In the genomic region with DNA sequence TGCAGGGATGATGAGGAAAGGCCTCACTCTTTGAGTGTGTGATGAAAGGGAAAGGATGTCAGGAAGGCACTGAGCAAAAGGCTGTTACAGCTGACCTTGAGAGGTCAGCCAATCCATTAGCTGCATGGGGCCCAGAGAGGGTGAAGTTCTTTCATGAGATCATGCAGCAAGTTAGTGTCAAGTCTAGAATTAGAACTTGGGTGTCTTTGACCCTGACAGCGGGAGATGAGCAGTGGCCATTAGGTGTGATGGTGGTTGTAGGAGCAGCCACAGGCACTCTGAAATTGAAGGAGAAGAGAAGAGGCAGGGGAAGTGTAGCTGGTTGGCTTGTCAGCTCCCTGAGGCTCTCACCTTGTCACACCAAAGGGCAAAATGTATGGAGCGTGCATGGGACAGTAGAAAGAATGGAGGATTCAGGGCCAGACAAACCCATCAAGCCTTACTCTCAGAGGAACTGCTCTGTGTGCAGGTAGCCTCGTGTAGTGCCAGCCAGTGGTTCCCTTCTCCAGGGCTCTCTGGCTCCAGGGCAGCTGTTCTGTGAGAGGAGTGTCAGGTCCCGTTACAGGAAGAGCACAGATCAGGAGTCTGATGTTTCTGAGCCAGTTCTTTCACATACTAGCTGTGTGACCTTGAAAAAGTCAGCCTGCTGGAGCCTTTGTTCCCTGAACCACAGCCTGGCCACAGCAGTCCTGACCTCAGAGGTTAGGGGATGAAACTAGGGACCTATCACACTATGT, we compare ENCODE assay signal across 12 cellular contexts. TPM values are rescaled to one million over a fixed set of nuclear protein-coding genes. Genes with fewer than 3 reads are reported as not detected.
DNase-seq lines count a peak whose midpoint lies in the region; ATAC-seq and TF ChIP-seq lines count a peak whose summit lies in the region.
"Had no signal": no experiment of that assay in that cellular context is flagged by ENCODE, and none has a peak within 500 bp of the region (broad histone marks: within the 10 kb centered on the region; RNA-seq: fewer than 3 reads in every experiment).

No MANE protein-coding gene starts in this region.

- no peaks in the 10 kb centered on the region for H3K27me3 Mint-ChIP-seq in stimulated activated naive CD8-positive, alpha-beta T cell treated with anti-CD3 and anti-CD28 coated beads, Interleukin-15, Interleukin-2, amounts not matched to agents 100 ng/mL and 50 ng/mL, for 24 hours
- no peaks in the 10 kb centered on the region for H3K27me3 Mint-ChIP-seq in brain

- H3K4me1 Mint-ChIP-seq in stimulated activated naive CD8-positive, alpha-beta T cell treated with anti-CD3 and anti-CD28 coated beads, Interleukin-15, Interleukin-2, amounts not matched to agents 100 ng/mL and 50 ng/mL, for 24 hours (ENCODE audit: low read depth): peaks cover 97% of the 10 kb centered on the region
- peaks cover 95% of the 10 kb centered on the region for H3K4me1 Mint-ChIP-seq in brain

- CTCF ChIA-PET in HEK293T (lab: Yijun Ruan, JAX): no interaction called here

- peaks cover 9% of the 10 kb centered on the region for H3K36me3 Mint-ChIP-seq in stimulated activated naive CD8-positive, alpha-beta T cell treated with anti-CD3 and anti-CD28 coated beads, Interleukin-15, Interleukin-2, amounts not matched to agents 100 ng/mL and 50 ng/mL, for 24 hours (ENCODE audit: low read depth)
- peaks cover 18% of the 10 kb centered on the region for H3K36me3 Mint-ChIP-seq in brain

- no peaks in the 10 kb centered on the region for H3K9me3 ChIP-seq in muscle layer of duodenum (ENCODE audit: control insufficient read depth in 1 of 2, low read length in 2 of 2)
- H3K9me3 ChIP-seq: breast epithelium had no signal

- no peak for DNase-seq in stimulated activated naive CD8-positive, alpha-beta T cell treated with anti-CD3 and anti-CD28 coated beads, Interleukin-15, Interleukin-2, amounts not matched to agents 100 U/mL and 50 U/mL, for 24 hours
- DNase-seq in G401 (ENCODE audit: low spot score): no peak
- DNase-seq in left colon: no peak
- DNase-seq in HEK293T (ENCODE audit: extremely low spot score): no peak
- DNase-seq: NCI-H524 treated with DMSO at 0.1 percent for 48 hours had no signal

- no peak for TF ChIP-seq CTCF in brain (conservative IDR thresholded peaks at IDR 0.05)

- no peaks in the 10 kb centered on the region for H3K36me3 ChIP-seq in muscle layer of duodenum (ENCODE audit: control insufficient read depth in 1 of 2, insufficient read depth in 2 of 2, low read length in 2 of 2)
- H3K36me3 ChIP-seq: breast epithelium had no signal

- intact Hi-C loops in left colon (cut with DNase I, micrococcal nuclease): no loop called here

- H3K4me1 ChIP-seq in muscle layer of duodenum (ENCODE audit: control insufficient read depth in 1 of 2, insufficient read depth in 2 of 2, low read length in 2 of 2): peaks cover 32 to 44% of the 10 kb centered on the region in 2 donors

- H3K27me3 ChIP-seq in muscle layer of duodenum (ENCODE audit: low read depth, low read length): no peaks in the 10 kb centered on the region
- H3K27me3 ChIP-seq: breast epithelium had no signal

- H3K27ac Mint-ChIP-seq in stimulated activated naive CD8-positive, alpha-beta T cell treated with anti-CD3 and anti-CD28 coated beads, Interleukin-15, Interleukin-2, amounts not matched to agents 100 ng/mL and 50 ng/mL, for 24 hours: peak overlapping the region; percentile 71
- H3K27ac Mint-ChIP-seq in brain: peak overlapping the region in 4 of 5 experiments; percentile 6 to 85 (median 61)

- no peak for ATAC-seq in stimulated activated naive CD8-positive, alpha-beta T cell treated with anti-CD3 and anti-CD28 coated beads, Interleukin-15, Interleukin-2, amounts not matched to agents 100 U/mL and 50 U/mL, for 24 hours
- ATAC-seq in left colon (no peak), GM21515 (IDR thresholded peaks at IDR 0.05; ENCODE audit: unreplicated experiment) (no peak)

- peak overlapping the region; percentile 10 for H3K27ac ChIP-seq in muscle layer of duodenum (ENCODE audit: low read length)

- POLR2A ChIA-PET in HEK293T (lab: Yijun Ruan, JAX): no interaction called here

- no peak overlapping the region for H3K4me3 ChIP-seq in muscle layer of duodenum (ENCODE audit: low read depth in 1 of 2, low read length in 2 of 2)
- H3K4me3 ChIP-seq: breast epithelium, lung, skin epidermis had no signal

- peak overlapping the region; percentile 18 for H3K4me3 Mint-ChIP-seq in stimulated activated naive CD8-positive, alpha-beta T cell treated with anti-CD3 and anti-CD28 coated beads, Interleukin-15, Interleukin-2, amounts not matched to agents 100 ng/mL and 50 ng/mL, for 24 hours
- peak overlapping the region in 3 of 5 experiments; percentile 9 to 64 (median 22) for H3K4me3 Mint-ChIP-seq in brain

- H3K9me3 Mint-ChIP-seq in stimulated activated naive CD8-positive, alpha-beta T cell treated with anti-CD3 and anti-CD28 coated beads, Interleukin-15, Interleukin-2, amounts not matched to agents 100 ng/mL and 50 ng/mL, for 24 hours: no peaks in the 10 kb centered on the region
- H3K9me3 Mint-ChIP-seq in brain: peaks cover 0 to 3% (median 0%) of the 10 kb centered on the region in 5 experiments

- in situ Hi-C loops in G401 (cut with HindIII; ENCODE audit: low sequenced_read_pairs): no loop called here

TF ChIP-seq in HEK293T, 16 proteins besides CTCF, POLR2A, EP300 and RAD21:
- TF ChIP-seq ARNT (IDR thresholded peaks at IDR 0.05) (no peak), ZNF384 (IDR thresholded peaks at IDR 0.05) (no peak), LEF1 (IDR thresholded peaks at IDR 0.05; ENCODE audit: borderline replicate concordance) (no peak), HDGF (IDR thresholded peaks at IDR 0.05; ENCODE audit: borderline replicate concordance) (no peak), TARDBP (IDR thresholded peaks at IDR 0.05) (no peak), FOXK2 (IDR thresholded peaks at IDR 0.05) (no peak)

RNA-seq across cellular contexts. Expression of a gene that starts 35.9 kb away (rescaled TPM):
- 89.6 TPM for polyA plus RNA-seq in brain (ENCODE audit: insufficient read depth, low read depth, low replicate concordance)
- 47.3 and 70.8 TPM in 2 replicates for total RNA-seq in G401 (2014; rRNA removed; shearing (Covaris generic))
- total RNA-seq in left colon: 10 to 100 TPM; 24.9 to 37.5 TPM
